In the genomic region with DNA sequence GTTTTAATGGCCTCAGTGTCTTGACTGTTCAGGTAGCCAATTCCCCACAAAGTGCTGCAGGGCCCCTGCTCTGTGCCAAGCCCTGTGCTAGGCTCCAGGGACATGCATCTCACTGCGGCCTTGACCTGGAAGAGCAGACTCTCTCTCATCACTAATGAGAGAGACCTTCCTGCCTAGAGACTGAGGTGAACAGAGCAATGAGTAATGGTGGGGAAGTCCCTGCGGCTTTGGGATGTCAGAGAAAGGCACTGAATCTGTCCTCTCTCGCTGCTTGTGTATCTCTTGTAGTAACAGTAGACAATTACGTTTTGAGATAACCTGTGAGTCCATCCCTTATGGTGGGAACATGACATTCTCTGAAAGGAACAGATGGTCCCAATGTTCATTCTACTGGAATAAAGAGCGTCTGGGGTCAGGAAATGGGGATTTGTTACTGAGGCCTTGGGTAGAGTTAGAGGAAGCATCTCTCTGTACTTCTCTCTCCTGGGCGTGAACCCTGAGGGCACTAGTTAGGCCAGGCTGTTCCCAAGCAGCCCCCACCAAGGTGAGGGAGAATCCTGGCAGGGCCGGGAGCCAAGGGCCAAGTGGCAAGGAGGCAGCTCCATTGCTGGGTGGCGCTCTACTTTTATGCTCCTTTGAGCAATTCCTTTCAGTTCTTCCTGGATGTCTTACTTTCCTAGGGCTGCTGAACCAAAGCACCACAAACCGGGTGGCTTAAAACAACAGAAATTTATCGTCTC, we compare ENCODE assay signal across 23 cellular contexts. TPM values are rescaled to one million over a fixed set of nuclear protein-coding genes. Genes with fewer than 3 reads are reported as not detected.
DNase-seq lines count a peak whose midpoint lies in the region; ATAC-seq, FAIRE-seq and TF ChIP-seq lines count a peak whose summit lies in the region.
"Had no signal": no experiment of that assay in that cellular context is flagged by ENCODE, and none has a peak within 500 bp of the region (broad histone marks: within the 10 kb centered on the region; RNA-seq: fewer than 3 reads in every experiment).

No MANE protein-coding gene starts in this region.

- TF ChIP-seq CTCF in hepatocyte (IDR thresholded peaks at IDR 0.05; ENCODE audit: poor library complexity) (no peak), thyroid gland (IDR thresholded peaks at IDR 0.05) (no peak)

- H3K36me3 ChIP-seq in hepatocyte (replicated peaks; ENCODE audit: insufficient read depth, low read depth) (no peaks in the 10 kb centered on the region), thyroid gland (no peaks in the 10 kb centered on the region)
- H3K36me3 ChIP-seq: heart left ventricle, left ventricle myocardium inferior had no signal

- no peaks in the 10 kb centered on the region for H3K27me3 ChIP-seq in hepatocyte
- no peaks in the 10 kb centered on the region for H3K27me3 ChIP-seq in thyroid gland
- H3K27me3 ChIP-seq: ascending aorta had no signal

- FAIRE-seq in RCC 7860 (lab: Jason Lieb, UNC): no peak

- no peak overlapping the region for H3K4me3 ChIP-seq in hepatocyte
- H3K4me3 ChIP-seq in thyroid gland (replicated peaks in 1 of 3): no peak overlapping the region
- H3K4me3 ChIP-seq: ascending aorta, heart left ventricle, left ventricle myocardium inferior had no signal

- H3K9me2 ChIP-seq in hepatocyte (replicated peaks; ENCODE audit: insufficient read depth): no peaks in the 10 kb centered on the region

- intact Hi-C loops in thyroid gland (cut with DNase I): no loop called here

- peak; percentile 12 for DNase-seq in stimulated activated CD4-positive, alpha-beta T cell treated with anti-CD3 and anti-CD28 coated beads, Interleukin-4, amount 100 ng/mL, for 1 hour
- no peak for DNase-seq in stimulated activated CD4-positive, alpha-beta T cell treated with anti-CD3 and anti-CD28 coated beads, Interleukin-2, amount 100 ng/mL, for 24 hours
- DNase-seq in RCC 7860 (ENCODE audit: low spot score): peak; percentile 30
- no peak for DNase-seq in hepatocyte (ENCODE audit: low spot score)
- DNase-seq in thyroid gland: peak; percentile 50 to 51
- no peak for DNase-seq in globus pallidus (ENCODE audit: low spot score)
- DNase-seq: activated CD4-positive, alpha-beta T cell treated with anti-CD3 and anti-CD28 coated beads for 4 hours; activated naive CD4-positive, alpha-beta T cell treated with anti-CD3 and anti-CD28 coated beads, Interleukin-2, amount 10 ng/mL, durations not matched to agents 7 days and 5 days; CD4-positive, alpha-beta memory T cell; central memory CD4-positive, alpha-beta T cell; DMS53; effector memory CD4-positive, alpha-beta T cell; HCEC 1CT; heart left ventricle; left ventricle myocardium inferior; midbrain; NCI-H526 treated with DMSO at 0.1 percent for 48 hours; stimulated activated CD4-positive, alpha-beta T cell treated with anti-CD3 and anti-CD28 coated beads, Interleukin-2, amount 100 ng/mL, for 48 hours had no signal

- H4K20me1 ChIP-seq in hepatocyte (ENCODE audit: insufficient read depth, poor library complexity, severe bottlenecking): no peaks in the 10 kb centered on the region

- H3K4me1 ChIP-seq in hepatocyte (ENCODE audit: insufficient read depth) (peaks cover 12% of the 10 kb centered on the region), thyroid gland (peaks cover 8 to 35% of the 10 kb centered on the region in 2 donors)
- H3K4me1 ChIP-seq: ascending aorta had no signal

- H3K27ac ChIP-seq in hepatocyte (peak overlapping the region; percentile 30), thyroid gland (peak overlapping the region in 1 of 3 donors; percentile 36)
- H3K27ac ChIP-seq: ascending aorta, heart left ventricle, HL-60, left ventricle myocardium inferior had no signal

- no peak for ATAC-seq in HG03354 (IDR thresholded peaks at IDR 0.05; ENCODE audit: poor library complexity, severe bottlenecking, unreplicated experiment)
- ATAC-seq in esophagus mucosa: no peak
- ATAC-seq: heart left ventricle had no signal

- H3K9me3 ChIP-seq in hepatocyte (ENCODE audit: low read depth): no peaks in the 10 kb centered on the region
- no peaks in the 10 kb centered on the region for H3K9me3 ChIP-seq in thyroid gland
- H3K9me3 ChIP-seq: ascending aorta, heart left ventricle, left ventricle myocardium inferior had no signal

- 78% methylated on average over 10 of the region's 10 CpGs for WGBS in hepatocyte (ENCODE audit: low lambda C conversion rate, missing lambda C conversion rate)
- 60 to 67% methylated on average over 10 of the region's 10 CpGs for WGBS in thyroid gland, 2 donors

- H2AFZ ChIP-seq in hepatocyte: no peak overlapping the region

- no peak overlapping the region for H3K4me2 ChIP-seq in hepatocyte

- TF ChIP-seq POLR2A in thyroid gland (IDR thresholded peaks at IDR 0.05): no peak

- no peaks in the 10 kb centered on the region for H3K79me2 ChIP-seq in hepatocyte

RNA-seq across cellular contexts. Expression of gene NFATC4, which starts 13.5 kb away (rescaled TPM):
- total RNA-seq in hepatocyte: 37.8 and 45.0 TPM in 2 replicates
- polyA plus RNA-seq in hepatocyte: 68.8 and 84.5 TPM in 2 replicates
- total RNA-seq in thyroid gland: 10 to 100 TPM; 19.4 to 41.3 (median 38.6) TPM
- total RNA-seq in esophagus mucosa: 3.4 TPM
- total RNA-seq: CD4-positive, alpha-beta memory T cell; natural killer cell treated with Interleukin-12 subunit alpha and Interleukin-12 subunit beta and Interleukin-15 and Interleukin-18, amount 100 ng/mL, for 72 hours had no signal
- polyA plus RNA-seq: CD4-positive, alpha-beta memory T cell had no signal

RNA-seq across cellular contexts. Expression of gene NYNRIN, which starts 17.3 kb away (rescaled TPM):
- total RNA-seq in hepatocyte (41.7 and 56.5 TPM in 2 replicates), thyroid gland (10 to 100 TPM; 11.7 to 19.9 (median 12.3) TPM), esophagus mucosa (6.1 TPM)
- polyA plus RNA-seq in hepatocyte: 34.4 and 34.5 TPM in 2 replicates

RNA-seq across cellular contexts. Expression of gene RIPK3, which starts 41.7 kb away (rescaled TPM):
- total RNA-seq in hepatocyte (4.8 and 9.1 TPM in 2 replicates), thyroid gland (10 to 100 TPM; 12.4 to 21.3 (median 18.4) TPM), esophagus mucosa (10.5 TPM)
- 7.0 and 7.4 TPM in 2 replicates for polyA plus RNA-seq in hepatocyte

RNA-seq across cellular contexts. Expression of gene ADCY4, which starts 46.7 kb away (rescaled TPM):
- 0.63 and 1.4 TPM in 2 replicates for total RNA-seq in hepatocyte
- 1.3 and 4.1 TPM in 2 replicates for polyA plus RNA-seq in hepatocyte
- total RNA-seq in thyroid gland: 10 to 100 TPM; 35.2 to 65.4 (median 48.8) TPM
- total RNA-seq in esophagus mucosa: 4.5 TPM

RNA-seq across cellular contexts. Expression of gene CBLN3, which starts 47.9 kb away (rescaled TPM):
- 2.2 and 2.8 TPM in 2 replicates for total RNA-seq in hepatocyte
- 0.99 and 2.4 TPM in 2 replicates for polyA plus RNA-seq in hepatocyte
- 1 to 10 TPM; 1.7 to 3.4 (median 2.3) TPM for total RNA-seq in thyroid gland
- 0.44 TPM for total RNA-seq in esophagus mucosa

Comparison
In these comparisons a context has a peak if more than half of its experiments do, and no peak if none do; other contexts are left out.
1. DNase-seq: peak in stimulated activated CD4-positive, alpha-beta T cell treated with anti-CD3 and anti-CD28 coated beads, Interleukin-4, amount 100 ng/mL, for 1 hour (single experiment), RCC 7860 (single experiment) and thyroid gland (2 of 2); none in stimulated activated CD4-positive, alpha-beta T cell treated with anti-CD3 and anti-CD28 coated beads, Interleukin-2, amount 100 ng/mL, for 24 hours (0 of 2), hepatocyte (single experiment) and globus pallidus (single experiment).